In the genomic region with DNA sequence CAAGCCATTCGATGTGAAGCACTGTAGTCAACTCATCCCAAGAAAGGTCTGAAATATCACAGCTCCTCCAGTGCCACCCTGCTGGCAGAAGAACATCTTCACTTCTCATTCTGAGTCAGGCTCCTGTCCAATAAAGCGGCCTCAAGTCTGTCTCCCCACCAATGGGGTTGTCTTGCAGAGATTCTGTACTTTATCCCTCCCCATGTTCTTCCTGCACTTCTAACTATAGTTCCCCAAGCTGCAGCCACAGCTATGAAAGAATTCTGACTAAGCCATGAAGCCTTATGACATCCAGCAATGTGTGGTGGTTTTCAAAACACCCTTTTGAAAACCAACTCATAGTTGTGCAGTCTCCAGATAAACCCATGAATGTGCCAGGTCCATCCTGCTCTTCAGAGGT, we compare ENCODE assay signal across 1 cellular context.
TF ChIP-seq lines count a peak whose summit lies in the region.

No MANE protein-coding gene starts in this region.

TF ChIP-seq in GM23338, 12 proteins besides CTCF, POLR2A, EP300 and RAD21 (continued from another document):
- TF ChIP-seq, protein P1, sequence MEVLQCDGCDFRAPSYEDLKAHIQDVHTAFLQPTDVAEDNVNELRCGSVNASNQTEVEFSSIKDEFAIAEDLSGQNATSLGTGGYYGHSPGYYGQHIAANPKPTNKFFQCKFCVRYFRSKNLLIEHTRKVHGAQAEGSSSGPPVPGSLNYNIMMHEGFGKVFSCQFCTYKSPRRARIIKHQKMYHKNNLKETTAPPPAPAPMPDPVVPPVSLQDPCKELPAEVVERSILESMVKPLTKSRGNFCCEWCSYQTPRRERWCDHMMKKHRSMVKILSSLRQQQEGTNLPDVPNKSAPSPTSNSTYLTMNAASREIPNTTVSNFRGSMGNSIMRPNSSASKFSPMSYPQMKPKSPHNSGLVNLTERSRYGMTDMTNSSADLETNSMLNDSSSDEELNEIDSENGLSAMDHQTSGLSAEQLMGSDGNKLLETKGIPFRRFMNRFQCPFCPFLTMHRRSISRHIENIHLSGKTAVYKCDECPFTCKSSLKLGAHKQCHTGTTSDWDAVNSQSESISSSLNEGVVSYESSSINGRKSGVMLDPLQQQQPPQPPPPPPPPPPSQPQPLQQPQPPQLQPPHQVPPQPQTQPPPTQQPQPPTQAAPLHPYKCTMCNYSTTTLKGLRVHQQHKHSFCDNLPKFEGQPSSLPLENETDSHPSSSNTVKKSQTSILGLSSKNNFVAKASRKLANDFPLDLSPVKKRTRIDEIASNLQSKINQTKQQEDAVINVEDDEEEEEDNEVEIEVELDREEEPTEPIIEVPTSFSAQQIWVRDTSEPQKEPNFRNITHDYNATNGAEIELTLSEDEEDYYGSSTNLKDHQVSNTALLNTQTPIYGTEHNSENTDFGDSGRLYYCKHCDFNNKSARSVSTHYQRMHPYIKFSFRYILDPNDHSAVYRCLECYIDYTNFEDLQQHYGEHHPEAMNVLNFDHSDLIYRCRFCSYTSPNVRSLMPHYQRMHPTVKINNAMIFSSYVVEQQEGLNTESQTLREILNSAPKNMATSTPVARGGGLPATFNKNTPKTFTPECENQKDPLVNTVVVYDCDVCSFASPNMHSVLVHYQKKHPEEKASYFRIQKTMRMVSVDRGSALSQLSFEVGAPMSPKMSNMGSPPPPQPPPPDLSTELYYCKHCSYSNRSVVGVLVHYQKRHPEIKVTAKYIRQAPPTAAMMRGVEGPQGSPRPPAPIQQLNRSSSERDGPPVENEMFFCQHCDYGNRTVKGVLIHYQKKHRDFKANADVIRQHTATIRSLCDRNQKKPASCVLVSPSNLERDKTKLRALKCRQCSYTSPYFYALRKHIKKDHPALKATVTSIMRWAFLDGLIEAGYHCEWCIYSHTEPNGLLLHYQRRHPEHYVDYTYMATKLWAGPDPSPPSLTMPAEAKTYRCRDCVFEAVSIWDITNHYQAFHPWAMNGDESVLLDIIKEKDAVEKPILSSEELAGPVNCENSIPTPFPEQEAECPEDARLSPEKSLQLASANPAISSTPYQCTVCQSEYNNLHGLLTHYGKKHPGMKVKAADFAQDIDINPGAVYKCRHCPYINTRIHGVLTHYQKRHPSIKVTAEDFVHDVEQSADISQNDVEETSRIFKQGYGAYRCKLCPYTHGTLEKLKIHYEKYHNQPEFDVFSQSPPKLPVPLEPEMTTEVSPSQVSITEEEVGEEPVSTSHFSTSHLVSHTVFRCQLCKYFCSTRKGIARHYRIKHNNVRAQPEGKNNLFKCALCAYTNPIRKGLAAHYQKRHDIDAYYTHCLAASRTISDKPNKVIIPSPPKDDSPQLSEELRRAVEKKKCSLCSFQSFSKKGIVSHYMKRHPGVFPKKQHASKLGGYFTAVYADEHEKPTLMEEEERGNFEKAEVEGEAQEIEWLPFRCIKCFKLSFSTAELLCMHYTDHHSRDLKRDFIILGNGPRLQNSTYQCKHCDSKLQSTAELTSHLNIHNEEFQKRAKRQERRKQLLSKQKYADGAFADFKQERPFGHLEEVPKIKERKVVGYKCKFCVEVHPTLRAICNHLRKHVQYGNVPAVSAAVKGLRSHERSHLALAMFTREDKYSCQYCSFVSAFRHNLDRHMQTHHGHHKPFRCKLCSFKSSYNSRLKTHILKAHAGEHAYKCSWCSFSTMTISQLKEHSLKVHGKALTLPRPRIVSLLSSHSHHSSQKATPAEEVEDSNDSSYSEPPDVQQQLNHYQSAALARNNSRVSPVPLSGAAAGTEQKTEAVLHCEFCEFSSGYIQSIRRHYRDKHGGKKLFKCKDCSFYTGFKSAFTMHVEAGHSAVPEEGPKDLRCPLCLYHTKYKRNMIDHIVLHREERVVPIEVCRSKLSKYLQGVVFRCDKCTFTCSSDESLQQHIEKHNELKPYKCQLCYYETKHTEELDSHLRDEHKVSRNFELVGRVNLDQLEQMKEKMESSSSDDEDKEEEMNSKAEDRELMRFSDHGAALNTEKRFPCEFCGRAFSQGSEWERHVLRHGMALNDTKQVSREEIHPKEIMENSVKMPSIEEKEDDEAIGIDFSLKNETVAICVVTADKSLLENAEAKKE (CRISPR knock-in tag; IDR thresholded peaks at IDR 0.05): no peak
- no peak for TF ChIP-seq NANOG (IDR thresholded peaks at IDR 0.05; ENCODE audit: borderline replicate concordance)
- TF ChIP-seq EZH2phosphoT487 (IDR thresholded peaks at IDR 0.05; ENCODE audit: unreplicated experiment): no peak
- TF ChIP-seq STAT1 (IDR thresholded peaks at IDR 0.05; ENCODE audit: unreplicated experiment): no peak
- no peak for TF ChIP-seq JUNB (IDR thresholded peaks at IDR 0.05; ENCODE audit: unreplicated experiment)
